Comparison of ENCODE assay signal across 10 cellular contexts in genomic region chr4:31905363-31905762, GRCh38.
"Had no signal": no experiment of that assay in that cellular context is flagged by ENCODE, and none has a peak within 500 bp of the region (broad histone marks: within the 10 kb centered on the region; RNA-seq: fewer than 3 reads in every experiment).

No MANE protein-coding gene starts in this region.

- H3K4me3 Mint-ChIP-seq: HFFc6 had no signal

- H3K36me3 ChIP-seq: HAP-1 had no signal

- FAIRE-seq: K562 had no signal

- H3K9me3 ChIP-seq: HAP-1 had no signal

- H3K4me3 ChIP-seq: GM23248, HAP-1, K562 had no signal

- H2AFZ ChIP-seq: GM23248 had no signal

- H3K4me1 ChIP-seq: HAP-1 had no signal

- DNase-seq: GM23248, GOT3, H7, HFFc6, IMR-90, KG1 had no signal

- H3K27ac Mint-ChIP-seq: HFFc6 had no signal

- H3K27ac ChIP-seq: GM23248, HL-60 had no signal

- ATAC-seq: HCT116, K562 had no signal
